Comparison of ENCODE assay signal across 11 cellular contexts in the genomic region with DNA sequence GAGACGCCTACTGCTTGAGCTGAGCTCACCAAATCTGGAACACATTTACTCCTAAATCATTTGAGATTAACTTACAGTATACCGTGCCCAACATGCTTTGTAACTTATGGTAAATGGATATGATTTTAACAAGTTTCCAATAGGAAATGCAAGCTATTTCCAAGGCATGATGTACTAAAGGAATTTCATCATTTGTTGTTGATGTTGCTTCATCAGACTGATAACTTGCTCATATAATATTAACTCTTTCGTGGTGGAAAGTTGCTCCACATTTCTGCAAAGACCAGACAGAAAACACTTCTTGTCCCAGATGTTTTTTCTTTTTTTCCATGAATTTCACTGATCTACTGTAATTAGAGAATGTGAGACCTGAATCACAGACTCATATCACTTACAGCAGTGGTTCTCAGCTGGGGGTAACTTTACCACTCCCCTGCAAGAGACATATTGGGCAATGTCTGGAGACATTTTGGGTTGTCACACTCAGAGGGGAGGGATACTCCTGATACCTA.
DNase-seq lines count a peak whose midpoint lies in the region; ATAC-seq and TF ChIP-seq lines count a peak whose summit lies in the region.
"Had no signal": no experiment of that assay in that cellular context is flagged by ENCODE, and none has a peak within 500 bp of the region (broad histone marks: within the 10 kb centered on the region; RNA-seq: fewer than 3 reads in every experiment).

No MANE protein-coding gene starts in this region.

- H3K36me3 Mint-ChIP-seq in activated naive CD4-positive, alpha-beta T cell treated with anti-CD3 and anti-CD28 coated beads, Interleukin-2, amount 50 U/mL, for 24 hours, result peaks cover 44% of the 10 kb centered on the region
- peaks cover 28% of the 10 kb centered on the region for H3K36me3 Mint-ChIP-seq in activated naive CD8-positive, alpha-beta T cell
- H3K36me3 Mint-ChIP-seq in type B pancreatic cell, result peaks cover 32% of the 10 kb centered on the region

- ATAC-seq in left ventricle myocardium superior (peak; percentile 35), GM18505 (IDR thresholded peaks at IDR 0.05; ENCODE audit: unreplicated experiment) (no peak)

- no peaks in the 10 kb centered on the region for H3K9me3 ChIP-seq in effector memory CD4-positive, alpha-beta T cell (ENCODE audit: control insufficient read depth, low read length)

- H3K4me1 Mint-ChIP-seq in activated naive CD4-positive, alpha-beta T cell treated with anti-CD3 and anti-CD28 coated beads, Interleukin-2, amount 50 U/mL, for 24 hours, result peaks cover 90% of the 10 kb centered on the region
- H3K4me1 Mint-ChIP-seq in activated naive CD8-positive, alpha-beta T cell (ENCODE audit: low read depth), result peaks cover 87% of the 10 kb centered on the region
- H3K4me1 Mint-ChIP-seq in type B pancreatic cell (ENCODE audit: unreplicated experiment), result peaks cover 27% of the 10 kb centered on the region

- H3K4me1 ChIP-seq in effector memory CD4-positive, alpha-beta T cell (ENCODE audit: control insufficient read depth, insufficient read depth, low read length, poor library complexity, severe bottlenecking), result peaks cover 36% of the 10 kb centered on the region

- no peak for TF ChIP-seq POLR2A in GM18505 (IDR thresholded peaks at IDR 0.05; ENCODE audit: borderline replicate concordance, extremely low read depth, insufficient read depth, insufficient read length)

- H3K27ac Mint-ChIP-seq in activated naive CD4-positive, alpha-beta T cell treated with anti-CD3 and anti-CD28 coated beads, Interleukin-2, amount 50 U/mL, for 24 hours, result peak overlapping the region; percentile 90
- peak overlapping the region; percentile 84 for H3K27ac Mint-ChIP-seq in activated naive CD8-positive, alpha-beta T cell
- H3K27ac Mint-ChIP-seq in type B pancreatic cell, result peak overlapping the region; percentile 66
- H3K27ac Mint-ChIP-seq: B cell had no signal

- H3K9me3 Mint-ChIP-seq in activated naive CD4-positive, alpha-beta T cell treated with anti-CD3 and anti-CD28 coated beads, Interleukin-2, amount 50 U/mL, for 24 hours, result no peaks in the 10 kb centered on the region
- H3K9me3 Mint-ChIP-seq in activated naive CD8-positive, alpha-beta T cell (ENCODE audit: low read depth), result no peaks in the 10 kb centered on the region
- peaks cover 5% of the 10 kb centered on the region for H3K9me3 Mint-ChIP-seq in type B pancreatic cell

- intact Hi-C loops in left ventricle myocardium superior (cut with micrococcal nuclease), result loop anchor here (10.0 kb wide), 1 partner anchor 53 kb away; no protein-coding TSS in a partner anchor

- no peak overlapping the region for H3K4me3 ChIP-seq in effector memory CD4-positive, alpha-beta T cell (ENCODE audit: insufficient read depth, low read depth, low read length, poor library complexity, severe bottlenecking)
- H3K4me3 ChIP-seq: GM12878 had no signal

- H3K27me3 ChIP-seq in effector memory CD4-positive, alpha-beta T cell (replicated peaks; ENCODE audit: control insufficient read depth, insufficient read depth, low read length, poor library complexity, severe bottlenecking), result no peaks in the 10 kb centered on the region

- H3K27me3 Mint-ChIP-seq in activated naive CD4-positive, alpha-beta T cell treated with anti-CD3 and anti-CD28 coated beads, Interleukin-2, amount 50 U/mL, for 24 hours, result no peaks in the 10 kb centered on the region
- H3K27me3 Mint-ChIP-seq in activated naive CD8-positive, alpha-beta T cell, result no peaks in the 10 kb centered on the region
- no peaks in the 10 kb centered on the region for H3K27me3 Mint-ChIP-seq in type B pancreatic cell
- H3K27me3 Mint-ChIP-seq: B cell had no signal

- DNase-seq in activated naive CD4-positive, alpha-beta T cell treated with anti-CD3 and anti-CD28 coated beads, Interleukin-2, amount 50 U/mL, for 16 hours, result no peak
- DNase-seq in left ventricle myocardium superior (no peak), type B pancreatic cell (ENCODE audit: extremely low spot score, unreplicated experiment) (no peak), A172 (ENCODE audit: low spot score) (no peak)
- no peak for DNase-seq in effector memory CD4-positive, alpha-beta T cell
- DNase-seq: NCI-H1417 had no signal

- H3K36me3 ChIP-seq in effector memory CD4-positive, alpha-beta T cell (ENCODE audit: control insufficient read depth, insufficient read depth, low read length), result peaks cover 26% of the 10 kb centered on the region

- H3K4me3 Mint-ChIP-seq in activated naive CD4-positive, alpha-beta T cell treated with anti-CD3 and anti-CD28 coated beads, Interleukin-2, amount 50 U/mL, for 24 hours, result peak overlapping the region; percentile 11
- H3K4me3 Mint-ChIP-seq in activated naive CD8-positive, alpha-beta T cell, result peak overlapping the region; percentile 52
- H3K4me3 Mint-ChIP-seq in type B pancreatic cell, result no peak overlapping the region
- H3K4me3 Mint-ChIP-seq: B cell had no signal

- no peak overlapping the region for H3K27ac ChIP-seq in effector memory CD4-positive, alpha-beta T cell (ENCODE audit: insufficient read depth, low read length, poor library complexity, severe bottlenecking)

- TF ChIP-seq CTCF in type B pancreatic cell (conservative IDR thresholded peaks at IDR 0.05), result no peak
